Comparison of ENCODE assay signal across 17 cellular contexts in genomic region chr7:78279457-78279856, GRCh38.
DNase-seq lines count a peak whose midpoint lies in the region; ATAC-seq and TF ChIP-seq lines count a peak whose summit lies in the region.
"Had no signal": no experiment of that assay in that cellular context is flagged by ENCODE, and none has a peak within 500 bp of the region (broad histone marks: within the 10 kb centered on the region; RNA-seq: fewer than 3 reads in every experiment).

No MANE protein-coding gene starts in this region.

- peak overlapping the region; percentile 59 for H2AFZ ChIP-seq in ACC112 (ENCODE audit: low read length, unreplicated experiment)
- H2AFZ ChIP-seq: PC-9 had no signal

- TF ChIP-seq CTCF in HFFc6 (IDR thresholded peaks at IDR 0.05): no peak
- no peak for TF ChIP-seq CTCF in WTC11 (IDR thresholded peaks at IDR 0.05)
- TF ChIP-seq CTCF in foreskin keratinocyte (conservative IDR thresholded peaks at IDR 0.05): no peak
- no peak for TF ChIP-seq CTCF in type B pancreatic cell (conservative IDR thresholded peaks at IDR 0.05)
- TF ChIP-seq CTCF in natural killer cell (IDR thresholded peaks at IDR 0.05): no peak

- CTCF ChIA-PET in WTC11 (lab: Charles Lee): no interaction called here

- no peaks in the 10 kb centered on the region for H3K27me3 ChIP-seq in ACC112 (ENCODE audit: insufficient read depth, low read length)
- H3K27me3 ChIP-seq in foreskin keratinocyte: no peaks in the 10 kb centered on the region

- ATAC-seq in WTC11 (no peak), foreskin keratinocyte (peak; percentile 72), natural killer cell (no peak), HG03108 (IDR thresholded peaks at IDR 0.05; ENCODE audit: unreplicated experiment) (no peak)
- ATAC-seq: A549 had no signal

- H3K27ac Mint-ChIP-seq in HFFc6 (peak overlapping the region; percentile 87), WTC11 (0 out of 2 replicates have a peak overlapping the region, but pooled peaks have one; percentile 20), type B pancreatic cell (no peak overlapping the region), natural killer cell (no peak overlapping the region), immature natural killer cell (no peak overlapping the region)

- H3K4me3 Mint-ChIP-seq in HFFc6 (peak overlapping the region; percentile 79), WTC11 (no peak overlapping the region), type B pancreatic cell (no peak overlapping the region), natural killer cell (no peak overlapping the region), immature natural killer cell (no peak overlapping the region)

- H3K79me2 ChIP-seq in ACC112 (ENCODE audit: control insufficient read depth, insufficient read depth, low read length, unreplicated experiment): no peaks in the 10 kb centered on the region

- H3K4me3 ChIP-seq in ACC112 (ENCODE audit: low read depth, low read length): peak overlapping the region; percentile 5; the same call in 1 of the 2 replicates
- H3K4me3 ChIP-seq: A549, PC-9 had no signal

- peaks cover 46% of the 10 kb centered on the region for H3K4me1 Mint-ChIP-seq in HFFc6 (ENCODE audit: low read depth)
- peaks cover 24% of the 10 kb centered on the region for H3K4me1 Mint-ChIP-seq in WTC11
- no peaks in the 10 kb centered on the region for H3K4me1 Mint-ChIP-seq in type B pancreatic cell (ENCODE audit: unreplicated experiment)
- no peaks in the 10 kb centered on the region for H3K4me1 Mint-ChIP-seq in natural killer cell
- H3K4me1 Mint-ChIP-seq in immature natural killer cell: no peaks in the 10 kb centered on the region

- intact Hi-C loops in natural killer cell (cut with micrococcal nuclease): no loop called here

- H3K9me3 Mint-ChIP-seq in HFFc6: no peaks in the 10 kb centered on the region
- H3K9me3 Mint-ChIP-seq in WTC11: no peaks in the 10 kb centered on the region
- no peaks in the 10 kb centered on the region for H3K9me3 Mint-ChIP-seq in type B pancreatic cell
- peaks cover 4 to 11% of the 10 kb centered on the region in 2 donors for H3K9me3 Mint-ChIP-seq in natural killer cell
- H3K9me3 Mint-ChIP-seq in immature natural killer cell: peaks cover 0 to 5% (median 0%) of the 10 kb centered on the region in 6 donors

- H3K36me3 ChIP-seq in ACC112 (ENCODE audit: insufficient read depth, low read length): no peaks in the 10 kb centered on the region

- H3K27ac ChIP-seq in ACC112 (ENCODE audit: low read depth, low read length) (peak overlapping the region; percentile 43), foreskin keratinocyte (no peak overlapping the region)
- H3K27ac ChIP-seq: A549, PC-9 had no signal

- H3K4me1 ChIP-seq in ACC112 (ENCODE audit: control insufficient read depth, insufficient read depth, low read length, unreplicated experiment) (peaks cover 15% of the 10 kb centered on the region), foreskin keratinocyte (peaks cover 7% of the 10 kb centered on the region)
- H3K4me1 ChIP-seq: A549 had no signal

- no peaks in the 10 kb centered on the region for H3K27me3 Mint-ChIP-seq in HFFc6 (ENCODE audit: insufficient read depth)
- H3K27me3 Mint-ChIP-seq in WTC11 (ENCODE audit: low read depth): no peaks in the 10 kb centered on the region
- no peaks in the 10 kb centered on the region for H3K27me3 Mint-ChIP-seq in type B pancreatic cell
- no peaks in the 10 kb centered on the region for H3K27me3 Mint-ChIP-seq in natural killer cell (ENCODE audit: low read depth in 2 of 2)
- H3K27me3 Mint-ChIP-seq in immature natural killer cell (ENCODE audit: low read depth in 3 of 3): peaks cover 0 to 6% (median 0%) of the 10 kb centered on the region in 3 donors

- POLR2A ChIA-PET in WTC11 (lab: Charles Lee): no interaction called here

- H3K36me3 Mint-ChIP-seq in HFFc6 (ENCODE audit: low read depth) (peaks cover 10% of the 10 kb centered on the region; the same call in 1 of the 2 replicates), WTC11 (no peaks in the 10 kb centered on the region), type B pancreatic cell (no peaks in the 10 kb centered on the region), natural killer cell (no peaks in the 10 kb centered on the region), immature natural killer cell (no peaks in the 10 kb centered on the region)

- no peak for DNase-seq in HFFc6
- no peak for DNase-seq in WTC11 (ENCODE audit: low spot score)
- no peak for DNase-seq in foreskin keratinocyte
- DNase-seq in type B pancreatic cell (ENCODE audit: extremely low spot score, unreplicated experiment): no peak
- no peak for DNase-seq in natural killer cell
- DNase-seq in immature natural killer cell: no peak
- DNase-seq: C1 segment of cervical spinal cord, DMS 273 treated with DMSO at 0.1 percent for 48 hours, GF-D8, NCI-H1105 treated with DMSO at 0.1 percent for 48 hours, NCI-H187 treated with DMSO at 0.1 percent for 48 hours, NCI-H2171, NCI-H446, PC-9 had no signal

TF ChIP-seq in WTC11, 78 proteins besides CTCF, POLR2A, EP300 and RAD21:
- TF ChIP-seq JUN (CRISPR knock-in tag; IDR thresholded peaks at IDR 0.05): no peak
- TF ChIP-seq, protein P1, sequence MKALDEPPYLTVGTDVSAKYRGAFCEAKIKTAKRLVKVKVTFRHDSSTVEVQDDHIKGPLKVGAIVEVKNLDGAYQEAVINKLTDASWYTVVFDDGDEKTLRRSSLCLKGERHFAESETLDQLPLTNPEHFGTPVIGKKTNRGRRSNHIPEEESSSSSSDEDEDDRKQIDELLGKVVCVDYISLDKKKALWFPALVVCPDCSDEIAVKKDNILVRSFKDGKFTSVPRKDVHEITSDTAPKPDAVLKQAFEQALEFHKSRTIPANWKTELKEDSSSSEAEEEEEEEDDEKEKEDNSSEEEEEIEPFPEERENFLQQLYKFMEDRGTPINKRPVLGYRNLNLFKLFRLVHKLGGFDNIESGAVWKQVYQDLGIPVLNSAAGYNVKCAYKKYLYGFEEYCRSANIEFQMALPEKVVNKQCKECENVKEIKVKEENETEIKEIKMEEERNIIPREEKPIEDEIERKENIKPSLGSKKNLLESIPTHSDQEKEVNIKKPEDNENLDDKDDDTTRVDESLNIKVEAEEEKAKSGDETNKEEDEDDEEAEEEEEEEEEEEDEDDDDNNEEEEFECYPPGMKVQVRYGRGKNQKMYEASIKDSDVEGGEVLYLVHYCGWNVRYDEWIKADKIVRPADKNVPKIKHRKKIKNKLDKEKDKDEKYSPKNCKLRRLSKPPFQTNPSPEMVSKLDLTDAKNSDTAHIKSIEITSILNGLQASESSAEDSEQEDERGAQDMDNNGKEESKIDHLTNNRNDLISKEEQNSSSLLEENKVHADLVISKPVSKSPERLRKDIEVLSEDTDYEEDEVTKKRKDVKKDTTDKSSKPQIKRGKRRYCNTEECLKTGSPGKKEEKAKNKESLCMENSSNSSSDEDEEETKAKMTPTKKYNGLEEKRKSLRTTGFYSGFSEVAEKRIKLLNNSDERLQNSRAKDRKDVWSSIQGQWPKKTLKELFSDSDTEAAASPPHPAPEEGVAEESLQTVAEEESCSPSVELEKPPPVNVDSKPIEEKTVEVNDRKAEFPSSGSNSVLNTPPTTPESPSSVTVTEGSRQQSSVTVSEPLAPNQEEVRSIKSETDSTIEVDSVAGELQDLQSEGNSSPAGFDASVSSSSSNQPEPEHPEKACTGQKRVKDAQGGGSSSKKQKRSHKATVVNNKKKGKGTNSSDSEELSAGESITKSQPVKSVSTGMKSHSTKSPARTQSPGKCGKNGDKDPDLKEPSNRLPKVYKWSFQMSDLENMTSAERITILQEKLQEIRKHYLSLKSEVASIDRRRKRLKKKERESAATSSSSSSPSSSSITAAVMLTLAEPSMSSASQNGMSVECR (CRISPR knock-in tag; IDR thresholded peaks at IDR 0.05; ENCODE audit: borderline replicate concordance): no peak
- TF ChIP-seq, protein P2, sequence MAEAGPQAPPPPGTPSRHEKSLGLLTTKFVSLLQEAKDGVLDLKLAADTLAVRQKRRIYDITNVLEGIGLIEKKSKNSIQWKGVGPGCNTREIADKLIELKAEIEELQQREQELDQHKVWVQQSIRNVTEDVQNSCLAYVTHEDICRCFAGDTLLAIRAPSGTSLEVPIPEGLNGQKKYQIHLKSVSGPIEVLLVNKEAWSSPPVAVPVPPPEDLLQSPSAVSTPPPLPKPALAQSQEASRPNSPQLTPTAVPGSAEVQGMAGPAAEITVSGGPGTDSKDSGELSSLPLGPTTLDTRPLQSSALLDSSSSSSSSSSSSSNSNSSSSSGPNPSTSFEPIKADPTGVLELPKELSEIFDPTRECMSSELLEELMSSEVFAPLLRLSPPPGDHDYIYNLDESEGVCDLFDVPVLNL (CRISPR knock-in tag; IDR thresholded peaks at IDR 0.05; ENCODE audit: borderline replicate concordance, low read depth): no peak
- no peak for TF ChIP-seq FOXK1 (CRISPR knock-in tag; IDR thresholded peaks at IDR 0.05)
- TF ChIP-seq, protein P3, sequence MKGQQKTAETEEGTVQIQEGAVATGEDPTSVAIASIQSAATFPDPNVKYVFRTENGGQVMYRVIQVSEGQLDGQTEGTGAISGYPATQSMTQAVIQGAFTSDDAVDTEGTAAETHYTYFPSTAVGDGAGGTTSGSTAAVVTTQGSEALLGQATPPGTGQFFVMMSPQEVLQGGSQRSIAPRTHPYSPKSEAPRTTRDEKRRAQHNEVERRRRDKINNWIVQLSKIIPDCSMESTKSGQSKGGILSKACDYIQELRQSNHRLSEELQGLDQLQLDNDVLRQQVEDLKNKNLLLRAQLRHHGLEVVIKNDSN (CRISPR knock-in tag; IDR thresholded peaks at IDR 0.05): no peak
- no peak for TF ChIP-seq ZNF396 (CRISPR knock-in tag; IDR thresholded peaks at IDR 0.05; ENCODE audit: borderline replicate concordance)
- no peak for TF ChIP-seq ZNF317 (CRISPR knock-in tag; IDR thresholded peaks at IDR 0.05; ENCODE audit: borderline replicate concordance, low read depth)
- TF ChIP-seq TEAD1 (CRISPR knock-in tag; IDR thresholded peaks at IDR 0.05): no peak
- no peak for TF ChIP-seq ZNF423 (CRISPR knock-in tag; IDR thresholded peaks at IDR 0.05)
- TF ChIP-seq NR2C2 (CRISPR knock-in tag; IDR thresholded peaks at IDR 0.05): no peak

Comparison
In these comparisons a context has a peak if more than half of its experiments do, and no peak if none do; other contexts are left out.
1. H3K27ac Mint-ChIP-seq: peak in HFFc6 (single experiment) and WTC11 (single experiment); none in type B pancreatic cell (single experiment), natural killer cell (0 of 2) and immature natural killer cell (0 of 6).